Comparison of ENCODE assay signal across 10 cellular contexts in the genomic region with DNA sequence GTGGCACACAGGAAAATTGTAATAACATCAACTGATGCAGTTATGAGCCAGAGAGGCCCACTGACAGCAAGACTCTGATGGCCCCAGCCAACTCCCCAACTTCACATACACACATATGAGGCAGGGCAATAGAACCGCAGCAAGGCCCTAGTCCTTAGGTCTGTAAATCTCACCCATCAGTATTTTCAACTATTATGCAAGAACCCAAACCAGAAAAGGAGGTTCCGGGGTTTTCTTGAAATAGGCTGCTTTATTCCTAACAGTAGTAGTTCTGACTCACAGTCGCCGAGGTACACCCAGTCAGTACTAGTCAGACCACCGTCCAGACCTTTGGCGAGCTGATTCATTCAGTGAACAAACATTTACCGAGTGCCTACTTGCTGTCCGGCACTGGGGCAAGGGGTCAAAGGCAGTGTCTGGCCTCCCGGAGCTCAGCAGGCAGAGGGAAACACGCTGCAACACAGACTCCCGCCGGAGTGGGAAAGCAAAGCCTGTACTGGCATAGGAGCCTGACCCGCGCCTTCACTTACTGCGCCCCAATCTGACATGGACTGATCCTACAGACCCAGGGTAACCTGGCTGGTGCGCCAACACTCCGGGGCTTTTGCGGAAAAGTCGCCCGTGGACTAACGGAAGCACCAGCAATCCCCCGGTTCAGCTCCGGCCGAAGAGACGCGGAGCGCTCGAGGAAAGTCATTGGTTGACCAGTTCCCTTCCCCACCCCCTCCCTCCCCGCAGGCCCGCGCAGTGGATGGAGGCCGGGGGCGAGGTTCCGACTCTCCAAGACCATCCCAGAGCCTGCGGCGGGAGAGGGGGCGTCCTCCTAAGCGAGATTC. TPM values are rescaled to one million over a fixed set of nuclear protein-coding genes. Genes with fewer than 3 reads are reported as not detected.
DNase-seq lines count a peak whose midpoint lies in the region; ATAC-seq and TF ChIP-seq lines count a peak whose summit lies in the region.
"Had no signal": no experiment of that assay in that cellular context is flagged by ENCODE, and none has a peak within 500 bp of the region (broad histone marks: within the 10 kb centered on the region; RNA-seq: fewer than 3 reads in every experiment).

No MANE protein-coding gene starts in this region.

- no peaks in the 10 kb centered on the region for H3K9me3 Mint-ChIP-seq in activated CD4-positive, alpha-beta T cell treated with anti-CD3 and anti-CD28 coated beads for 36 hours (ENCODE audit: low read depth)
- H3K9me3 Mint-ChIP-seq in activated CD4-positive, alpha-beta T cell treated with anti-CD3 and anti-CD28 coated beads, Interleukin-2, amount 10 ng/mL, durations not matched to agents 7 days and 5 days, result no peaks in the 10 kb centered on the region
- H3K9me3 Mint-ChIP-seq in activated T-helper 1 cell treated with anti-CD3 and anti-CD28 coated beads, Interleukin-12 subunit alpha, Interleukin-12 subunit beta, Interleukin-2, Interleukin-4 antibody, amounts not matched to agents 30 ng/mL and 10 ng/mL and 1 ng/mL, durations not matched to agents 14 hours and 24 hours and 36 hours, result no peaks in the 10 kb centered on the region
- H3K9me3 Mint-ChIP-seq: stimulated activated naive B cell treated with anti-CD40 and anti-IgM and Interleukin-4, amounts not matched to agents 10 μg/mL and 1 μg/mL and 100 μg/mL, for 72 hours had no signal

- no peak for TF ChIP-seq CTCF in brain microvascular endothelial cell (IDR thresholded peaks at IDR 0.05; ENCODE audit: low read depth, low read length, missing control alignments)

- in situ Hi-C loops in brain microvascular endothelial cell (cut with HindIII; ENCODE audit: low pct_ligation_motif_present, low sequenced_read_pairs), result no loop called here

- no peak for ATAC-seq in activated CD4-positive, alpha-beta T cell treated with anti-CD3 and anti-CD28 coated beads for 36 hours
- no peak for ATAC-seq in HG02610 (IDR thresholded peaks at IDR 0.05; ENCODE audit: unreplicated experiment)

- peak overlapping the region; percentile 43 to 55 for H3K9ac ChIP-seq in stomach smooth muscle (ENCODE audit: low read length in 2 of 2)

- CTCF ChIA-PET in activated CD4-positive, alpha-beta T cell treated with anti-CD3 and anti-CD28 coated beads for 36 hours (lab: Charles Lee), result no interaction called here
- CTCF ChIA-PET in activated CD4-positive, alpha-beta T cell treated with anti-CD3 and anti-CD28 coated beads, Interleukin-2, amount 10 ng/mL, durations not matched to agents 7 days and 5 days (lab: Charles Lee), result no interaction called here

- H3K27me3 Mint-ChIP-seq in activated CD4-positive, alpha-beta T cell treated with anti-CD3 and anti-CD28 coated beads for 36 hours, result peaks cover 12% of the 10 kb centered on the region
- H3K27me3 Mint-ChIP-seq in activated CD4-positive, alpha-beta T cell treated with anti-CD3 and anti-CD28 coated beads, Interleukin-2, amount 10 ng/mL, durations not matched to agents 7 days and 5 days, result peaks cover 27% of the 10 kb centered on the region
- peaks cover 29% of the 10 kb centered on the region for H3K27me3 Mint-ChIP-seq in activated T-helper 1 cell treated with anti-CD3 and anti-CD28 coated beads, Interleukin-12 subunit alpha, Interleukin-12 subunit beta, Interleukin-2, Interleukin-4 antibody, amounts not matched to agents 30 ng/mL and 10 ng/mL and 1 ng/mL, durations not matched to agents 14 hours and 24 hours and 36 hours (ENCODE audit: insufficient read depth)

- H3K36me3 ChIP-seq in brain microvascular endothelial cell (replicated peaks) (no peaks in the 10 kb centered on the region), stomach smooth muscle (ENCODE audit: control insufficient read depth in 2 of 2, insufficient read depth in 2 of 2, low read length in 2 of 2) (no peaks in the 10 kb centered on the region)

- H3K36me3 Mint-ChIP-seq in activated CD4-positive, alpha-beta T cell treated with anti-CD3 and anti-CD28 coated beads for 36 hours (ENCODE audit: low read depth), result no peaks in the 10 kb centered on the region
- no peaks in the 10 kb centered on the region for H3K36me3 Mint-ChIP-seq in activated CD4-positive, alpha-beta T cell treated with anti-CD3 and anti-CD28 coated beads, Interleukin-2, amount 10 ng/mL, durations not matched to agents 7 days and 5 days (ENCODE audit: low read depth)
- H3K36me3 Mint-ChIP-seq in activated T-helper 1 cell treated with anti-CD3 and anti-CD28 coated beads, Interleukin-12 subunit alpha, Interleukin-12 subunit beta, Interleukin-2, Interleukin-4 antibody, amounts not matched to agents 30 ng/mL and 10 ng/mL and 1 ng/mL, durations not matched to agents 14 hours and 24 hours and 36 hours (ENCODE audit: low read depth), result no peaks in the 10 kb centered on the region
- H3K36me3 Mint-ChIP-seq: CD4-positive, CD25-positive, alpha-beta regulatory T cell had no signal

- H3K27me3 ChIP-seq in brain microvascular endothelial cell (replicated peaks), result peaks cover 3% of the 10 kb centered on the region
- peaks cover 0 to 8% of the 10 kb centered on the region in 2 donors for H3K27me3 ChIP-seq in stomach smooth muscle (ENCODE audit: control insufficient read depth in 1 of 2, insufficient read depth in 2 of 2, low read length in 2 of 2)

- no peaks in the 10 kb centered on the region for H3K9me3 ChIP-seq in stomach smooth muscle (ENCODE audit: control insufficient read depth in 2 of 2, low read length in 2 of 2)

- H3K4me3 ChIP-seq in brain microvascular endothelial cell (ENCODE audit: low read depth, low read length) (peak overlapping the region; percentile 53), stomach smooth muscle (ENCODE audit: low read length in 2 of 2) (peak overlapping the region; percentile 63 to 81)

- peaks cover 7% of the 10 kb centered on the region for H3K4me1 Mint-ChIP-seq in activated CD4-positive, alpha-beta T cell treated with anti-CD3 and anti-CD28 coated beads for 36 hours
- peaks cover 5% of the 10 kb centered on the region for H3K4me1 Mint-ChIP-seq in activated CD4-positive, alpha-beta T cell treated with anti-CD3 and anti-CD28 coated beads, Interleukin-2, amount 10 ng/mL, durations not matched to agents 7 days and 5 days
- peaks cover 4% of the 10 kb centered on the region for H3K4me1 Mint-ChIP-seq in activated T-helper 1 cell treated with anti-CD3 and anti-CD28 coated beads, Interleukin-12 subunit alpha, Interleukin-12 subunit beta, Interleukin-2, Interleukin-4 antibody, amounts not matched to agents 30 ng/mL and 10 ng/mL and 1 ng/mL, durations not matched to agents 14 hours and 24 hours and 36 hours (ENCODE audit: low read depth)

- no peak overlapping the region for H3K4me3 Mint-ChIP-seq in activated CD4-positive, alpha-beta T cell treated with anti-CD3 and anti-CD28 coated beads for 36 hours
- no peak overlapping the region for H3K4me3 Mint-ChIP-seq in activated CD4-positive, alpha-beta T cell treated with anti-CD3 and anti-CD28 coated beads, Interleukin-2, amount 10 ng/mL, durations not matched to agents 7 days and 5 days
- H3K4me3 Mint-ChIP-seq in activated T-helper 1 cell treated with anti-CD3 and anti-CD28 coated beads, Interleukin-12 subunit alpha, Interleukin-12 subunit beta, Interleukin-2, Interleukin-4 antibody, amounts not matched to agents 30 ng/mL and 10 ng/mL and 1 ng/mL, durations not matched to agents 14 hours and 24 hours and 36 hours, result no peak overlapping the region
- H3K4me3 Mint-ChIP-seq: CD4-positive, CD25-positive, alpha-beta regulatory T cell had no signal

- POLR2A ChIA-PET in activated CD4-positive, alpha-beta T cell treated with anti-CD3 and anti-CD28 coated beads for 36 hours (lab: Charles Lee), result no interaction called here
- POLR2A ChIA-PET in activated CD4-positive, alpha-beta T cell treated with anti-CD3 and anti-CD28 coated beads, Interleukin-2, amount 10 ng/mL, durations not matched to agents 7 days and 5 days (lab: Charles Lee), result no interaction called here

- intact Hi-C loops in activated CD4-positive, alpha-beta T cell treated with anti-CD3 and anti-CD28 coated beads for 36 hours (cut with DNase I, micrococcal nuclease), result loop anchor here in 1 of 2 experiments (5.0 kb wide), 1 partner anchor 191 kb away; no protein-coding TSS in a partner anchor
- intact Hi-C loops in activated T-helper 1 cell treated with anti-CD3 and anti-CD28 coated beads, Interleukin-12 subunit alpha, Interleukin-12 subunit beta, Interleukin-2, Interleukin-4 antibody, amounts not matched to agents 30 ng/mL and 10 ng/mL and 1 ng/mL, durations not matched to agents 14 hours and 24 hours and 36 hours (cut with micrococcal nuclease), result loop anchor here (10.0 kb wide), 1 partner anchor 52 kb away; no protein-coding TSS in a partner anchor

- H3K27ac ChIP-seq in brain microvascular endothelial cell (no peak overlapping the region), stomach smooth muscle (ENCODE audit: low read length) (peak overlapping the region; percentile 31)

- peaks cover 10% of the 10 kb centered on the region for H3K4me1 ChIP-seq in stomach smooth muscle (ENCODE audit: control insufficient read depth, insufficient read depth, low read length)

- H3K27ac Mint-ChIP-seq in activated CD4-positive, alpha-beta T cell treated with anti-CD3 and anti-CD28 coated beads for 36 hours, result no peak overlapping the region
- H3K27ac Mint-ChIP-seq in activated CD4-positive, alpha-beta T cell treated with anti-CD3 and anti-CD28 coated beads, Interleukin-2, amount 10 ng/mL, durations not matched to agents 7 days and 5 days, result no peak overlapping the region
- H3K27ac Mint-ChIP-seq in activated T-helper 1 cell treated with anti-CD3 and anti-CD28 coated beads, Interleukin-12 subunit alpha, Interleukin-12 subunit beta, Interleukin-2, Interleukin-4 antibody, amounts not matched to agents 30 ng/mL and 10 ng/mL and 1 ng/mL, durations not matched to agents 14 hours and 24 hours and 36 hours, result no peak overlapping the region
- H3K27ac Mint-ChIP-seq: stimulated activated naive B cell treated with anti-CD40 and anti-IgM and Interleukin-4, amounts not matched to agents 10 μg/mL and 1 μg/mL and 100 μg/mL, for 72 hours had no signal

- DNase-seq in activated CD4-positive, alpha-beta T cell treated with anti-CD3 and anti-CD28 coated beads for 36 hours, result peak; percentile 26
- no peak for DNase-seq in activated CD4-positive, alpha-beta T cell treated with anti-CD3 and anti-CD28 coated beads, Interleukin-2, amount 10 ng/mL, durations not matched to agents 7 days and 5 days
- DNase-seq in brain microvascular endothelial cell, result peak; percentile 53
- DNase-seq in islet precursor cell, result peak; percentile 90
- DNase-seq in activated T-helper 1 cell treated with anti-CD3 and anti-CD28 coated beads, Interleukin-12 subunit alpha, Interleukin-12 subunit beta, Interleukin-2, Interleukin-4 antibody, amounts not matched to agents 30 ng/mL and 10 ng/mL and 1 ng/mL, durations not matched to agents 14 hours and 24 hours and 36 hours (ENCODE audit: low spot score), result no peak
- DNase-seq in stimulated activated CD4-positive, alpha-beta T cell treated with anti-CD3 and anti-CD28 coated beads, Interleukin-1b, Interleukin-23, amount 100 ng/mL, for 48 hours, result no peak
- DNase-seq: CD4-positive, CD25-positive, alpha-beta regulatory T cell; stimulated activated naive B cell treated with anti-CD40 and anti-IgM and Interleukin-4, amounts not matched to agents 10 μg/mL and 1 μg/mL and 100 μg/mL, for 72 hours had no signal

RNA-seq across cellular contexts. Expression of gene PLEKHA7, which starts 1.3 kb away (rescaled TPM):
- total RNA-seq in activated CD4-positive, alpha-beta T cell treated with anti-CD3 and anti-CD28 coated beads for 36 hours, result 1 to 10 TPM; 6.4 to 8.4 TPM
- total RNA-seq in activated CD4-positive, alpha-beta T cell treated with anti-CD3 and anti-CD28 coated beads, Interleukin-2, amount 10 ng/mL, durations not matched to agents 7 days and 5 days, result 1 to 10 TPM; 3.4 to 3.5 TPM
- 8.3 and 10.3 TPM in 2 replicates for total RNA-seq in activated T-helper 1 cell treated with anti-CD3 and anti-CD28 coated beads, Interleukin-12 subunit alpha, Interleukin-12 subunit beta, Interleukin-2, Interleukin-4 antibody, amounts not matched to agents 30 ng/mL and 10 ng/mL and 1 ng/mL, durations not matched to agents 14 hours and 24 hours and 36 hours

Comparison
In these comparisons a context has a peak if more than half of its experiments do, and no peak if none do; other contexts are left out.
1. DNase-seq: peak in activated CD4-positive, alpha-beta T cell treated with anti-CD3 and anti-CD28 coated beads for 36 hours (single experiment), brain microvascular endothelial cell (single experiment) and islet precursor cell (single experiment); none in activated CD4-positive, alpha-beta T cell treated with anti-CD3 and anti-CD28 coated beads, Interleukin-2, amount 10 ng/mL, durations not matched to agents 7 days and 5 days (single experiment), activated T-helper 1 cell treated with anti-CD3 and anti-CD28 coated beads, Interleukin-12 subunit alpha, Interleukin-12 subunit beta, Interleukin-2, Interleukin-4 antibody, amounts not matched to agents 30 ng/mL and 10 ng/mL and 1 ng/mL, durations not matched to agents 14 hours and 24 hours and 36 hours (single experiment) and stimulated activated CD4-positive, alpha-beta T cell treated with anti-CD3 and anti-CD28 coated beads, Interleukin-1b, Interleukin-23, amount 100 ng/mL, for 48 hours (single experiment).